In the genomic region with DNA sequence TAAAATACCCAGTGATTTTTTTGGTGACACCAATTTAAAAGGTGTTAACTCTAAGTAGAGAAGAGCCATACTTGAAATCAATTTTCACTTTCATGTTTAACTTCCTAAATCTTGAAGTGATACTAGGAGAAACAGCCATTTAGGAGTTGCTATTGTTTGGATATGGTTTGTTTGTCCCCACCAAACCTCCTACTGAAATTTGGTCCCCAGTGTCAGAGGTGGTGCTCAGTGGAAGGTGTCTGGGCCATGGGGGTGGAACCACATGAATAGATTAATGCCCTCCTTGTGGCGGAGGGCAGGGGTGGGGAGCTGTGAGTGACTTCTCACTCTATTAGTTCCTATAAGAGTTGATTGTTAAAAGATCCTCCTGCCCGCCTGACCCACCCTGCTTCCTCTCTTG, we compare ENCODE assay signal across 1 cellular context.
A peak's percentile ranks its signal among the peaks of the same experiment; 100 is the strongest.
TF ChIP-seq lines count a peak whose summit lies in the region.

No MANE protein-coding gene starts in this region.

TF ChIP-seq in GM12878, 131 proteins besides CTCF, POLR2A, EP300 and RAD21 (continued from another document):
- TF ChIP-seq NBN (IDR thresholded peaks at IDR 0.05) (0 out of 2 replicates have a peak, but pooled peaks have one; percentile 28), MTA2 (IDR thresholded peaks at IDR 0.05; ENCODE audit: low read depth) (peak; percentile 78), DPF2 (IDR thresholded peaks at IDR 0.05) (0 out of 2 replicates have a peak, but pooled peaks have one; percentile 50), IKZF1 (conservative IDR thresholded peaks at IDR 0.05) (peak; percentile 75), ATF7 (IDR thresholded peaks at IDR 0.05; ENCODE audit: low read depth) (peak; percentile 29; the same call in 1 of the 2 replicates)
TF ChIP-seq in GM12878: peak in this region for 8.
